In the genomic region with DNA sequence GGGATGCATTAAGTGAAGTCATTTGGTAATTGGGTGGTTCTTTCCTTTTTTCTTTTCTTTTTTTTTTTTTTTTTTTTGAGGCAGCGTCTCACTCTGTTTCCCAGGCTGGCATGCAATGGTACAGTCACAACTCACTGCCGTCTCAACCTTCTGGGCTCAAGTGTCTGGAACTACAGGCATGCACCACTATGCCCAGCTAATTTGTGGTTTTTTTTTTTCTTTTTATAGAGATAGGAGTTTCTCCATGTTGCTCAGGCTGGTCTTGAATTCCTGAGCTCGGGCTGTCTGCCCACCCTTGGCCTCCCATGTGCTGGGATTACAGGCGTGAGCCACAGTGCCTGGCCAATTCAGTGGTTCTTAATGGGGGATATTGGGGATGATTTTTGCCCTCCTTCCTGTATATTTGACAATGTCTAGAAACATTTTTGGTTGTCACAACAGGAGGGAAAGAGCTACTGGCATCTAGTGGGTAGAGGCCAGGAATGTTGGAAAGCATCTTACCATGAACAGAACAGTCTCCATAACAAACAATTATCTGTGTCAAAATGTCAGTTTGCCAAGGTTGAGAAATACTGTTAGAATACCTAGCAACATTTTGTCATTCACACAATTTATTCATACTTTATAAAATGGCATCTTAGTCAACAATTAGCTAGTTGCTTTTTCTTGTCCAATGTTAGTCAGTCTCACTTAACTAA, we compare ENCODE assay signal across 16 cellular contexts.
A peak's percentile ranks its signal among the peaks of the same experiment; 100 is the strongest.
DNase-seq lines count a peak whose midpoint lies in the region; ATAC-seq and TF ChIP-seq lines count a peak whose summit lies in the region.
"Had no signal": no experiment of that assay in that cellular context is flagged by ENCODE, and none has a peak within 500 bp of the region (broad histone marks: within the 10 kb centered on the region; RNA-seq: fewer than 3 reads in every experiment).

No MANE protein-coding gene starts in this region.

- TF ChIP-seq CTCF in AG10803 (conservative IDR thresholded peaks at IDR 0.05; ENCODE audit: low read length) (no peak), GM23338 (conservative IDR thresholded peaks at IDR 0.05; ENCODE audit: low read depth in 2 of 2) (no peak), lung (IDR thresholded peaks at IDR 0.05; ENCODE audit: control extremely low read depth, extremely low read depth) (no peak)

- H3K4me3 Mint-ChIP-seq in GM23338, result no peak overlapping the region
- H3K4me3 Mint-ChIP-seq: CD4-positive, alpha-beta memory T cell had no signal

- no peaks in the 10 kb centered on the region for H3K27me3 ChIP-seq in GM23338 (ENCODE audit: insufficient read depth)
- H3K27me3 ChIP-seq in lung (ENCODE audit: control insufficient read depth, insufficient read depth), result no peaks in the 10 kb centered on the region
- H3K27me3 ChIP-seq: BLaER1 had no signal

- peak; percentile 83 for DNase-seq in AG10803 (ENCODE audit: low read depth)
- no peak for DNase-seq in GM23338 (ENCODE audit: low spot score)
- DNase-seq in fibroblast of gingiva (ENCODE audit: low read depth), result peak; percentile 19
- no peak for DNase-seq in lung (ENCODE audit: low spot score)
- DNase-seq in substantia nigra (lab: John Stamatoyannopoulos, UW), result no peak
- DNase-seq in stimulated activated CD4-positive, alpha-beta T cell treated with anti-CD3 and anti-CD28 coated beads, Interleukin-4, amount 100 ng/mL, for 4 hours, result no peak
- DNase-seq: CD4-positive, alpha-beta memory T cell; DMS53; NCI-H1105; NCI-H2081; NCI-H2171 treated with DMSO at 0.1 percent for 48 hours had no signal

- H3K79me2 ChIP-seq in GM23338 (replicated peaks; ENCODE audit: insufficient read depth), result no peaks in the 10 kb centered on the region

- no peaks in the 10 kb centered on the region for H3K9me3 Mint-ChIP-seq in GM23338

- no peak overlapping the region for H3K4me2 ChIP-seq in GM23338
- H3K4me2 ChIP-seq: BLaER1 had no signal

- no peaks in the 10 kb centered on the region for H3K27me3 Mint-ChIP-seq in GM23338 (ENCODE audit: insufficient read depth, low read depth, poor library complexity)
- H3K27me3 Mint-ChIP-seq: CD4-positive, alpha-beta memory T cell had no signal

- ATAC-seq in GM23338 (no peak), lung (ENCODE audit: insufficient read depth, low FRiP score) (peak; percentile 34), HG03457 (IDR thresholded peaks at IDR 0.05; ENCODE audit: unreplicated experiment) (no peak), GM21515 (IDR thresholded peaks at IDR 0.05; ENCODE audit: unreplicated experiment) (no peak)
- ATAC-seq: HCT116, Panc1 had no signal

- H3K9me3 ChIP-seq in lung (ENCODE audit: control insufficient read depth in 2 of 2, insufficient read depth in 1 of 2, low read length in 1 of 2), result no peaks in the 10 kb centered on the region
- H3K9me3 ChIP-seq: BLaER1 had no signal

- H3K9me2 ChIP-seq in GM23338 (ENCODE audit: insufficient read depth), result 0 out of 2 replicates have a peak, but pooled peaks cover 3% of the 10 kb centered on the region

- 82 to 93% methylated on average over 4 of the region's 4 CpGs for WGBS in lung, 2 donors

- H3K27ac ChIP-seq in GM23338 (ENCODE audit: low read depth) (no peak overlapping the region), lung (ENCODE audit: low read depth in 1 of 2, low read length in 1 of 2) (no peak overlapping the region), substantia nigra (ENCODE audit: low read depth, low read length, poor library complexity, severe bottlenecking) (no peak overlapping the region)
- H3K27ac ChIP-seq: BLaER1 had no signal

- H3K27ac Mint-ChIP-seq in GM23338, result no peak overlapping the region
- H3K27ac Mint-ChIP-seq: CD4-positive, alpha-beta memory T cell had no signal

- no peaks in the 10 kb centered on the region for H3K36me3 Mint-ChIP-seq in GM23338 (ENCODE audit: low read depth)
- H3K36me3 Mint-ChIP-seq: CD4-positive, alpha-beta memory T cell had no signal

- no peaks in the 10 kb centered on the region for H3F3A ChIP-seq in GM23338 (replicated peaks; ENCODE audit: low read depth)

- 0 out of 2 replicates have a peak overlapping the region, but pooled peaks have one; percentile 40 for H2AFZ ChIP-seq in GM23338

- no peaks in the 10 kb centered on the region for H4K20me1 ChIP-seq in GM23338 (replicated peaks; ENCODE audit: insufficient read depth)
- H4K20me1 ChIP-seq: BLaER1 had no signal

- H3K36me3 ChIP-seq in GM23338 (ENCODE audit: insufficient read depth) (no peaks in the 10 kb centered on the region), lung (ENCODE audit: control insufficient read depth in 2 of 2, insufficient read depth in 2 of 2, low read length in 2 of 2) (no peaks in the 10 kb centered on the region)
- H3K36me3 ChIP-seq: BLaER1 had no signal

- H3K4me1 Mint-ChIP-seq in GM23338, result no peaks in the 10 kb centered on the region
- H3K4me1 Mint-ChIP-seq: CD4-positive, alpha-beta memory T cell had no signal

- H3K4me3 ChIP-seq in AG10803 (ENCODE audit: low read length) (no peak overlapping the region), GM23338 (no peak overlapping the region), lung (no peak overlapping the region)
- H3K4me3 ChIP-seq: BLaER1 had no signal

- no peaks in the 10 kb centered on the region for H3K4me1 ChIP-seq in GM23338 (ENCODE audit: insufficient read depth)
- peaks cover 0 to 4% of the 10 kb centered on the region in 2 donors for H3K4me1 ChIP-seq in lung (ENCODE audit: control insufficient read depth in 2 of 2, insufficient read depth in 2 of 2, low read length in 2 of 2)
- H3K4me1 ChIP-seq: BLaER1 had no signal

TF ChIP-seq in GM23338, 12 proteins besides CTCF, POLR2A, EP300 and RAD21:
- no peak for TF ChIP-seq REST (IDR thresholded peaks at IDR 0.05; ENCODE audit: unreplicated experiment)
- TF ChIP-seq NANOG (IDR thresholded peaks at IDR 0.05; ENCODE audit: borderline replicate concordance), result no peak
- no peak for TF ChIP-seq JUNB (IDR thresholded peaks at IDR 0.05; ENCODE audit: unreplicated experiment)
- TF ChIP-seq EZH2 (IDR thresholded peaks at IDR 0.05; ENCODE audit: low read depth, unreplicated experiment), result no peak
- TF ChIP-seq, protein P1, sequence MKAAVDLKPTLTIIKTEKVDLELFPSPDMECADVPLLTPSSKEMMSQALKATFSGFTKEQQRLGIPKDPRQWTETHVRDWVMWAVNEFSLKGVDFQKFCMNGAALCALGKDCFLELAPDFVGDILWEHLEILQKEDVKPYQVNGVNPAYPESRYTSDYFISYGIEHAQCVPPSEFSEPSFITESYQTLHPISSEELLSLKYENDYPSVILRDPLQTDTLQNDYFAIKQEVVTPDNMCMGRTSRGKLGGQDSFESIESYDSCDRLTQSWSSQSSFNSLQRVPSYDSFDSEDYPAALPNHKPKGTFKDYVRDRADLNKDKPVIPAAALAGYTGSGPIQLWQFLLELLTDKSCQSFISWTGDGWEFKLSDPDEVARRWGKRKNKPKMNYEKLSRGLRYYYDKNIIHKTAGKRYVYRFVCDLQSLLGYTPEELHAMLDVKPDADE (IDR thresholded peaks at IDR 0.05), result no peak
- TF ChIP-seq ZNF114 (CRISPR knock-in tag; IDR thresholded peaks at IDR 0.05), result no peak

Comparison
In these comparisons a context has a peak if more than half of its experiments do, and no peak if none do; other contexts are left out.
1. DNase-seq: peak in AG10803 (single experiment) and fibroblast of gingiva (single experiment); none in GM23338 (single experiment), lung (single experiment), substantia nigra (0 of 49) and stimulated activated CD4-positive, alpha-beta T cell treated with anti-CD3 and anti-CD28 coated beads, Interleukin-4, amount 100 ng/mL, for 4 hours (0 of 2).